Comparison of ENCODE assay signal across 11 cellular contexts in the genomic region with DNA sequence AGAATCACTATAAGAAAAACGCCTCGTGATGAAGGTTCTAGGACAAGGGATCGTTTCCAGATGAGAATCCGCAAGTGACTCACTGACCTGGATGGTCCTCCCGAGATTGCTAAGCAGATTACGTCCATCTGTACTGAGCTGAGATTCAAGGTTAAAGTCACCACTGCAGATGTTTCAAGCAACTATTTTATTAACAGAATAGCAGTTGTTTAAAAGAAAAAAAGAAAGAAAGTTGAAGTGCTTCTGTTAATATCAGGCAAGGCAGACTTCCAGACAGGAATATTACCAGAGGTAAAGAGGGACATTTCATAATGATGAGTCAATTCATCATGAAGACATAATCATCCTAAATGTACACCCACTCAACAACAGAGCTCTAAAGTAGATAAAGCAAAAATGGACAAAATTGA. TPM values are rescaled to one million over a fixed set of nuclear protein-coding genes. Genes with fewer than 3 reads are reported as not detected.
DNase-seq lines count a peak whose midpoint lies in the region; ATAC-seq and TF ChIP-seq lines count a peak whose summit lies in the region.
"Had no signal": no experiment of that assay in that cellular context is flagged by ENCODE, and none has a peak within 500 bp of the region (broad histone marks: within the 10 kb centered on the region; RNA-seq: fewer than 3 reads in every experiment).

No MANE protein-coding gene starts in this region.

- no peaks in the 10 kb centered on the region for H3K27me3 ChIP-seq in A673 (replicated peaks; ENCODE audit: insufficient read depth, low read depth, low read length, poor library complexity)

- peak overlapping the region; percentile 49 for H3K27ac ChIP-seq in A673 (ENCODE audit: low read depth, low read length, poor library complexity, severe bottlenecking)
- H3K27ac ChIP-seq in cingulate gyrus (ENCODE audit: low read depth, low read length) = peak overlapping the region; percentile 29

- no peaks in the 10 kb centered on the region for H3K36me3 ChIP-seq in A673 (ENCODE audit: insufficient read depth, low read length, poor library complexity, severe bottlenecking)

- CTCF ChIA-PET in A673 (lab: Charles Lee) = interaction anchor here (1.0 kb wide), 1 partner anchor 20 kb away, joined by 3 read pairs; no protein-coding TSS in a partner anchor
- CTCF ChIA-PET in activated CD8-positive, alpha-beta T cell treated with anti-CD3 and anti-CD28 coated beads, Interleukin-2, amount 10 ng/mL, durations not matched to agents 7 days and 5 days (lab: Charles Lee) = interaction anchor here (1.6 to 24.5 kb wide), 3 partner anchors 10 to 19 kb away, joined by 4 to 922 read pairs (median 6); no protein-coding TSS in a partner anchor

- peaks cover 2% of the 10 kb centered on the region; the same call in 1 of the 2 replicates for H3K27me3 Mint-ChIP-seq in HFFc6 (ENCODE audit: insufficient read depth)
- peaks cover 12% of the 10 kb centered on the region for H3K27me3 Mint-ChIP-seq in activated CD8-positive, alpha-beta T cell treated with anti-CD3 and anti-CD28 coated beads, Interleukin-2, amount 10 ng/mL, durations not matched to agents 7 days and 5 days (ENCODE audit: low read depth)

- TF ChIP-seq CTCF in A673 (conservative IDR thresholded peaks at IDR 0.05; ENCODE audit: low read depth, low read length) (no peak), HFFc6 (IDR thresholded peaks at IDR 0.05) (no peak)

- peaks cover 87% of the 10 kb centered on the region for H3K4me1 Mint-ChIP-seq in HFFc6 (ENCODE audit: low read depth)
- H3K4me1 Mint-ChIP-seq in activated CD8-positive, alpha-beta T cell treated with anti-CD3 and anti-CD28 coated beads, Interleukin-2, amount 10 ng/mL, durations not matched to agents 7 days and 5 days (ENCODE audit: low read depth) = peaks cover 61% of the 10 kb centered on the region
- peaks cover 77% of the 10 kb centered on the region for H3K4me1 Mint-ChIP-seq in stimulated activated effector memory CD8-positive, alpha-beta T cell treated with anti-CD3 and anti-CD28 coated beads, Interleukin-12 subunit alpha, Interleukin-12 subunit beta, amount 100 ng/mL, for 72 hours

- peak overlapping the region; percentile 95 for H3K27ac Mint-ChIP-seq in HFFc6
- H3K27ac Mint-ChIP-seq in activated CD8-positive, alpha-beta T cell treated with anti-CD3 and anti-CD28 coated beads, Interleukin-2, amount 10 ng/mL, durations not matched to agents 7 days and 5 days = no peak overlapping the region
- no peak overlapping the region for H3K27ac Mint-ChIP-seq in stimulated activated effector memory CD8-positive, alpha-beta T cell treated with anti-CD3 and anti-CD28 coated beads, Interleukin-12 subunit alpha, Interleukin-12 subunit beta, amount 100 ng/mL, for 72 hours
- H3K27ac Mint-ChIP-seq: activated naive CD8-positive, alpha-beta T cell treated with anti-CD3 and anti-CD28 coated beads, Interleukin-2, amount 10 ng/mL, durations not matched to agents 7 days and 5 days had no signal

- H3K9me3 ChIP-seq in A673 (ENCODE audit: low read depth, low read length, poor library complexity, severe bottlenecking) = no peaks in the 10 kb centered on the region

- POLR2A ChIA-PET in A673 (lab: Charles Lee; ENCODE audit: low non-redundant PET) = interaction anchor here (0.7 to 1.2 kb wide), 2 partner anchors 46 to 188 kb away, joined by 3 to 4 read pairs; no protein-coding TSS in a partner anchor
- POLR2A ChIA-PET in activated CD8-positive, alpha-beta T cell treated with anti-CD3 and anti-CD28 coated beads, Interleukin-2, amount 10 ng/mL, durations not matched to agents 7 days and 5 days (lab: Charles Lee) = interaction anchor here (1.6 to 9.8 kb wide), 2 partner anchors 45 to 47 kb away, joined by 10 to 113 read pairs; a partner anchor contains a TSS

- no peak for ATAC-seq in activated CD8-positive, alpha-beta T cell treated with anti-CD3 and anti-CD28 coated beads, Interleukin-2, amount 10 ng/mL, durations not matched to agents 7 days and 5 days
- no peak for ATAC-seq in stimulated activated effector memory CD8-positive, alpha-beta T cell treated with anti-CD3 and anti-CD28 coated beads, Interleukin-12 subunit alpha, Interleukin-12 subunit beta, amount 100 ng/mL, for 72 hours

- intact Hi-C loops in A673 (cut with micrococcal nuclease; ENCODE audit: unreplicated experiment) = no loop called here

- DNase-seq in A673 (ENCODE audit: low spot score) (no peak), HFFc6 (peak; percentile 83), myocyte (ENCODE audit: low read depth) (peak; percentile 66), DMS53 (lab: John Stamatoyannopoulos, UW) (no peak), Kasumi-1 (lab: John Stamatoyannopoulos, UW) (no peak)
- no peak for DNase-seq in activated CD8-positive, alpha-beta T cell treated with anti-CD3 and anti-CD28 coated beads, Interleukin-2, amount 10 ng/mL, durations not matched to agents 7 days and 5 days
- DNase-seq in stimulated activated effector memory CD8-positive, alpha-beta T cell treated with anti-CD3 and anti-CD28 coated beads, Interleukin-12 subunit alpha, Interleukin-12 subunit beta, amount 100 ng/mL, for 72 hours (ENCODE audit: low spot score in 2 of 2) = no peak
- DNase-seq: activated naive CD8-positive, alpha-beta T cell treated with anti-CD3 and anti-CD28 coated beads, Interleukin-2, amount 10 ng/mL, durations not matched to agents 7 days and 5 days; MV-4-11; stimulated activated CD4-positive, alpha-beta T cell treated with anti-CD3 and anti-CD28 coated beads, Interleukin-12 subunit alpha, Interleukin-12 subunit beta, amount 100 ng/mL, for 4 hours had no signal

- peak overlapping the region; percentile 84 for H3K4me3 Mint-ChIP-seq in HFFc6
- H3K4me3 Mint-ChIP-seq in activated CD8-positive, alpha-beta T cell treated with anti-CD3 and anti-CD28 coated beads, Interleukin-2, amount 10 ng/mL, durations not matched to agents 7 days and 5 days = no peak overlapping the region
- no peak overlapping the region for H3K4me3 Mint-ChIP-seq in stimulated activated effector memory CD8-positive, alpha-beta T cell treated with anti-CD3 and anti-CD28 coated beads, Interleukin-12 subunit alpha, Interleukin-12 subunit beta, amount 100 ng/mL, for 72 hours
- H3K4me3 Mint-ChIP-seq: activated naive CD8-positive, alpha-beta T cell treated with anti-CD3 and anti-CD28 coated beads, Interleukin-2, amount 10 ng/mL, durations not matched to agents 7 days and 5 days had no signal

- H3K4me3 ChIP-seq in A673 (ENCODE audit: low read depth, low read length, poor library complexity, severe bottlenecking) = no peak overlapping the region

- H3K4me1 ChIP-seq in A673 (ENCODE audit: insufficient read depth, low read length, poor library complexity, severe bottlenecking) = peaks cover 38% of the 10 kb centered on the region

- H3K9me3 Mint-ChIP-seq in HFFc6 = no peaks in the 10 kb centered on the region
- no peaks in the 10 kb centered on the region for H3K9me3 Mint-ChIP-seq in activated CD8-positive, alpha-beta T cell treated with anti-CD3 and anti-CD28 coated beads, Interleukin-2, amount 10 ng/mL, durations not matched to agents 7 days and 5 days (ENCODE audit: insufficient read depth)
- no peaks in the 10 kb centered on the region for H3K9me3 Mint-ChIP-seq in stimulated activated effector memory CD8-positive, alpha-beta T cell treated with anti-CD3 and anti-CD28 coated beads, Interleukin-12 subunit alpha, Interleukin-12 subunit beta, amount 100 ng/mL, for 72 hours
- H3K9me3 Mint-ChIP-seq: activated naive CD8-positive, alpha-beta T cell treated with anti-CD3 and anti-CD28 coated beads, Interleukin-2, amount 10 ng/mL, durations not matched to agents 7 days and 5 days had no signal

- H3K36me3 Mint-ChIP-seq in HFFc6 (ENCODE audit: low read depth) = peaks cover 46% of the 10 kb centered on the region
- peaks cover 50% of the 10 kb centered on the region for H3K36me3 Mint-ChIP-seq in activated CD8-positive, alpha-beta T cell treated with anti-CD3 and anti-CD28 coated beads, Interleukin-2, amount 10 ng/mL, durations not matched to agents 7 days and 5 days (ENCODE audit: low read depth)
- peaks cover 6% of the 10 kb centered on the region for H3K36me3 Mint-ChIP-seq in stimulated activated effector memory CD8-positive, alpha-beta T cell treated with anti-CD3 and anti-CD28 coated beads, Interleukin-12 subunit alpha, Interleukin-12 subunit beta, amount 100 ng/mL, for 72 hours

- no TSS peak for BruUV-seq in A673 (replicated peaks; lab: Mats Ljungman, UMichigan)

RNA-seq across cellular contexts. Expression of a gene that starts 17.9 kb away (rescaled TPM):
- total RNA-seq in A673 (2021) = 110 and 127 TPM in 2 replicates
- total RNA-seq in HFFc6 (2021; fragmentation: NEBNext Ultra II Directional; extraction: Animal tissue kit (Norgen Biotek cat#: 25700)) = 100 to 1,000 TPM; 219 to 290 (median 253) TPM
- 98.8 and 128 TPM in 2 replicates for total RNA-seq in myocyte
- 226 TPM for polyA plus RNA-seq in myocyte (2012)
- 100 to 1,000 TPM; 123 to 127 TPM for total RNA-seq in activated CD8-positive, alpha-beta T cell treated with anti-CD3 and anti-CD28 coated beads, Interleukin-2, amount 10 ng/mL, durations not matched to agents 7 days and 5 days

RNA-seq across cellular contexts. Expression of a gene that starts 44.1 kb away (rescaled TPM):
- total RNA-seq in A673 (2021) (2,640 and 2,668 TPM in 2 replicates), myocyte (not detected in 2 replicates)
- total RNA-seq in HFFc6 (2021; fragmentation: NEBNext Ultra II Directional; extraction: Animal tissue kit (Norgen Biotek cat#: 25700)) = 1,000 to 10,000 TPM in 5 of 6 experiments, 100 to 1,000 TPM in 1; 743 to 2,047 (median 1,452) TPM
- polyA plus RNA-seq in myocyte (2012) = 45.7 TPM
- 1,000 to 10,000 TPM; 1,982 to 3,332 TPM for total RNA-seq in activated CD8-positive, alpha-beta T cell treated with anti-CD3 and anti-CD28 coated beads, Interleukin-2, amount 10 ng/mL, durations not matched to agents 7 days and 5 days

RNA-seq across cellular contexts. Expression of a gene that starts 45.4 kb away (rescaled TPM):
- total RNA-seq in A673 (2021) (1,130 and 1,293 TPM in 2 replicates), myocyte (not detected in 2 replicates)
- 1,000 to 10,000 TPM in 4 of 6 experiments, 100 to 1,000 TPM in 2; 766 to 1,512 (median 1,200) TPM for total RNA-seq in HFFc6 (2021; fragmentation: NEBNext Ultra II Directional; extraction: Animal tissue kit (Norgen Biotek cat#: 25700))
- polyA plus RNA-seq in myocyte (2012) = not detected
- 1,000 to 10,000 TPM; 1,409 to 2,335 TPM for total RNA-seq in activated CD8-positive, alpha-beta T cell treated with anti-CD3 and anti-CD28 coated beads, Interleukin-2, amount 10 ng/mL, durations not matched to agents 7 days and 5 days

RNA-seq across cellular contexts. Expression of a gene that starts 46.7 kb away (rescaled TPM):
- total RNA-seq in A673 (2021) (1,951 and 2,047 TPM in 2 replicates), myocyte (2,822 and 3,245 TPM in 2 replicates)
- 1,000 to 10,000 TPM; 2,131 to 2,494 (median 2,241) TPM for total RNA-seq in HFFc6 (2021; fragmentation: NEBNext Ultra II Directional; extraction: Animal tissue kit (Norgen Biotek cat#: 25700))
- 2,280 TPM for polyA plus RNA-seq in myocyte (2012)
- total RNA-seq in activated CD8-positive, alpha-beta T cell treated with anti-CD3 and anti-CD28 coated beads, Interleukin-2, amount 10 ng/mL, durations not matched to agents 7 days and 5 days = 1,000 to 10,000 TPM; 2,051 to 2,121 TPM

RNA-seq across cellular contexts. Expression of a gene that starts 53.1 kb away (rescaled TPM):
- 129 and 131 TPM in 2 replicates for total RNA-seq in A673 (2021)
- total RNA-seq in HFFc6 (2021; fragmentation: NEBNext Ultra II Directional; extraction: Animal tissue kit (Norgen Biotek cat#: 25700)) = 100 to 1,000 TPM in 1 of 6 experiments, 10 to 100 TPM in 5; 76.5 to 102 (median 83.1) TPM
- 59.2 and 61.9 TPM in 2 replicates for total RNA-seq in myocyte
- 54.0 TPM for polyA plus RNA-seq in myocyte (2012)
- total RNA-seq in activated CD8-positive, alpha-beta T cell treated with anti-CD3 and anti-CD28 coated beads, Interleukin-2, amount 10 ng/mL, durations not matched to agents 7 days and 5 days = 100 to 1,000 TPM; 109 to 112 TPM

Comparison
In these comparisons a context has a peak if more than half of its experiments do, and no peak if none do; other contexts are left out.
1. DNase-seq: peak in HFFc6 (single experiment) and myocyte (single experiment); none in A673 (single experiment), activated CD8-positive, alpha-beta T cell treated with anti-CD3 and anti-CD28 coated beads, Interleukin-2, amount 10 ng/mL, durations not matched to agents 7 days and 5 days (single experiment), stimulated activated effector memory CD8-positive, alpha-beta T cell treated with anti-CD3 and anti-CD28 coated beads, Interleukin-12 subunit alpha, Interleukin-12 subunit beta, amount 100 ng/mL, for 72 hours (0 of 2), DMS53 (single experiment) and Kasumi-1 (0 of 2).
2. RNA of a gene that starts 44.1 kb away (total RNA-seq): 1,982 to 3,332 TPM in activated CD8-positive, alpha-beta T cell treated with anti-CD3 and anti-CD28 coated beads, Interleukin-2, amount 10 ng/mL, durations not matched to agents 7 days and 5 days, 2,640 to 2,668 TPM in A673 and 743 to 2,047 TPM in HFFc6; not detected in myocyte; every median in the first group is over 100 times any median in the second.
3. RNA of a gene that starts 45.4 kb away (total RNA-seq): 1,409 to 2,335 TPM in activated CD8-positive, alpha-beta T cell treated with anti-CD3 and anti-CD28 coated beads, Interleukin-2, amount 10 ng/mL, durations not matched to agents 7 days and 5 days, 766 to 1,512 TPM in HFFc6 and 1,130 to 1,293 TPM in A673; not detected in myocyte; every median in the first group is over 100 times any median in the second.